3 cellular contexts compared by ENCODE assay signal in genomic region chr12:14032191-14032590, GRCh38. TPM values are rescaled to one million over a fixed set of nuclear protein-coding genes. Genes with fewer than 3 reads are reported as not detected.
"Had no signal": no experiment of that assay in that cellular context is flagged by ENCODE, and none has a peak within 500 bp of the region (broad histone marks: within the 10 kb centered on the region; RNA-seq: fewer than 3 reads in every experiment).

No MANE protein-coding gene starts in this region.

RNA-seq across cellular contexts. Expression of gene GRIN2B, which starts 50.8 kb away (rescaled TPM):
- total RNA-seq: GM23248, H4, HFFc6 had no signal
- polyA plus RNA-seq: GM23248 had no signal
